ENCODE assay signal across 8 cellular contexts in genomic region chr12:132710062-132710421, GRCh38. TPM values are rescaled to one million over a fixed set of nuclear protein-coding genes. Genes with fewer than 3 reads are reported as not detected.
DNase-seq lines count a peak whose midpoint lies in the region; ATAC-seq and TF ChIP-seq lines count a peak whose summit lies in the region.

No MANE protein-coding gene starts in this region.

- H3K27ac Mint-ChIP-seq in CD8-positive, alpha-beta memory T cell = peak overlapping the region; percentile 74 to 99 (median 95)
- H3K27ac Mint-ChIP-seq in brain = peak overlapping the region; percentile 88 to 98 (median 94)

- ATAC-seq in GM21367 (IDR thresholded peaks at IDR 0.05; ENCODE audit: unreplicated experiment) = peak; percentile 28
- peak; percentile 3 for ATAC-seq in HG03565 (IDR thresholded peaks at IDR 0.05; ENCODE audit: unreplicated experiment)
- peak; percentile 51 for ATAC-seq in left lobe of liver

- peaks cover 10% of the 10 kb centered on the region for H3K36me3 ChIP-seq in CD8-positive, alpha-beta memory T cell (ENCODE audit: insufficient read depth, low read length)
- H3K36me3 ChIP-seq in testis (ENCODE audit: low read depth, missing control alignments) = no peaks in the 10 kb centered on the region

- intact Hi-C loops in testis (cut with DNase I; ENCODE audit: low total_unique reads) = no loop called here

- H3K4me3 Mint-ChIP-seq in CD8-positive, alpha-beta memory T cell = peak overlapping the region; percentile 81 to 96 (median 90)
- H3K4me3 Mint-ChIP-seq in brain = peak overlapping the region; percentile 91 to 96 (median 94)

- peaks cover 17% of the 10 kb centered on the region for H3K4me1 ChIP-seq in CD8-positive, alpha-beta memory T cell (ENCODE audit: insufficient read depth, low read length)
- peaks cover 13% of the 10 kb centered on the region for H3K4me1 ChIP-seq in testis

- peaks cover 17 to 34% (median 29%) of the 10 kb centered on the region in 3 donors for H3K4me1 Mint-ChIP-seq in CD8-positive, alpha-beta memory T cell
- H3K4me1 Mint-ChIP-seq in brain = peaks cover 24% of the 10 kb centered on the region

- CTCF ChIA-PET in CD8-positive, alpha-beta memory T cell (lab: Charles Lee) = no interaction called here

- H3K36me3 Mint-ChIP-seq in CD8-positive, alpha-beta memory T cell = peaks cover 5 to 18% (median 7%) of the 10 kb centered on the region in 3 donors
- peaks cover 13% of the 10 kb centered on the region for H3K36me3 Mint-ChIP-seq in brain

- 0 to 1% methylated on average over 7 to 24 of the region's 27 CpGs for WGBS in testis, 2 donors

- POLR2A ChIA-PET in CD8-positive, alpha-beta memory T cell (lab: Charles Lee) = interaction anchor here (0.6 kb wide), 2 partner anchors 119 to 125 kb away, joined by 5 to 8 read pairs; partner anchors contain the start of gene GOLGA3

- H3K27me3 Mint-ChIP-seq in CD8-positive, alpha-beta memory T cell = no peaks in the 10 kb centered on the region
- H3K27me3 Mint-ChIP-seq in brain = no peaks in the 10 kb centered on the region

- no peak for TF ChIP-seq POLR2A in testis (IDR thresholded peaks at IDR 0.05)

- DNase-seq in CD8-positive, alpha-beta memory T cell = no peak
- peak; percentile 62 for DNase-seq in left lobe of liver (ENCODE audit: low spot score)
- peak; percentile 46 for DNase-seq in testis
- no peak for DNase-seq in NCI-H1417 treated with DMSO at 0.1 percent for 48 hours (lab: John Stamatoyannopoulos, UW)
- no peak for DNase-seq in NCI-H1930 (lab: John Stamatoyannopoulos, UW)

- H3K27ac ChIP-seq in CD8-positive, alpha-beta memory T cell (ENCODE audit: low read depth, low read length) = peak overlapping the region; percentile 91
- H3K27ac ChIP-seq in testis = peak overlapping the region; percentile 86 to 88

- no peak for TF ChIP-seq CTCF in brain (conservative IDR thresholded peaks at IDR 0.05)
- TF ChIP-seq CTCF in testis (IDR thresholded peaks at IDR 0.05) = no peak

- H3K9me3 Mint-ChIP-seq in CD8-positive, alpha-beta memory T cell = peaks cover 0 to 18% (median 14%) of the 10 kb centered on the region in 5 donors
- peaks cover 0 to 5% (median 0%) of the 10 kb centered on the region in 5 experiments for H3K9me3 Mint-ChIP-seq in brain

- H3K9me3 ChIP-seq in CD8-positive, alpha-beta memory T cell (ENCODE audit: low read length) = no peaks in the 10 kb centered on the region
- H3K9me3 ChIP-seq in testis = no peaks in the 10 kb centered on the region

- no peaks in the 10 kb centered on the region for H3K27me3 ChIP-seq in CD8-positive, alpha-beta memory T cell (ENCODE audit: insufficient read depth, low read length, poor library complexity, severe bottlenecking)
- H3K27me3 ChIP-seq in testis = no peaks in the 10 kb centered on the region

- peak overlapping the region; percentile 83 for H3K4me3 ChIP-seq in CD8-positive, alpha-beta memory T cell (ENCODE audit: low read length)
- H3K4me3 ChIP-seq in testis = peak overlapping the region; percentile 81 to 88

RNA-seq across cellular contexts. Expression of gene PGAM5, which starts 0.6 kb away (rescaled TPM):
- total RNA-seq in CD8-positive, alpha-beta memory T cell = 100 to 1,000 TPM in 1 of 2 experiments, 10 to 100 TPM in 1; 99.7 to 102 TPM
- polyA plus RNA-seq in CD8-positive, alpha-beta memory T cell = 31.8 TPM
- 25.1 TPM for polyA plus RNA-seq in brain (ENCODE audit: insufficient read depth, low read depth, low replicate concordance)
- 25.2 TPM for total RNA-seq in left lobe of liver
- total RNA-seq in testis = 10 to 100 TPM; 40.9 to 48.0 TPM
- polyA plus RNA-seq in testis (ENCODE audit: insufficient read depth, low read depth, low replicate concordance) = 37.2 TPM

RNA-seq across cellular contexts. Expression of gene PXMP2, which starts 22.7 kb away (rescaled TPM):
- total RNA-seq in CD8-positive, alpha-beta memory T cell = 10 to 100 TPM; 21.2 to 22.5 TPM
- polyA plus RNA-seq in CD8-positive, alpha-beta memory T cell = 14.5 TPM
- polyA plus RNA-seq in brain (ENCODE audit: insufficient read depth, low read depth, low replicate concordance) (66.0 TPM), testis (ENCODE audit: insufficient read depth, low read depth, low replicate concordance) (13.5 TPM)
- total RNA-seq in left lobe of liver (225 TPM), testis (10 to 100 TPM; 16.0 to 26.5 TPM)

RNA-seq across cellular contexts. Expression of gene POLE, which starts 22.9 kb away (rescaled TPM):
- total RNA-seq in CD8-positive, alpha-beta memory T cell = 100 to 1,000 TPM; 109 to 117 TPM
- 4.2 TPM for polyA plus RNA-seq in CD8-positive, alpha-beta memory T cell
- 21.6 TPM for polyA plus RNA-seq in brain (ENCODE audit: insufficient read depth, low read depth, low replicate concordance)
- total RNA-seq in left lobe of liver = 29.3 TPM
- 100 to 1,000 TPM; 123 to 288 TPM for total RNA-seq in testis
- polyA plus RNA-seq in testis (ENCODE audit: insufficient read depth, low read depth, low replicate concordance) = 76.8 TPM

RNA-seq across cellular contexts. Expression of gene ANKLE2, which starts 51.6 kb away (rescaled TPM):
- 100 to 1,000 TPM; 114 to 119 TPM for total RNA-seq in CD8-positive, alpha-beta memory T cell
- 40.6 TPM for polyA plus RNA-seq in CD8-positive, alpha-beta memory T cell
- polyA plus RNA-seq in brain (ENCODE audit: insufficient read depth, low read depth, low replicate concordance) = 29.9 TPM
- 16.9 TPM for total RNA-seq in left lobe of liver
- total RNA-seq in testis = 100 to 1,000 TPM; 103 to 120 TPM
- 204 TPM for polyA plus RNA-seq in testis (ENCODE audit: insufficient read depth, low read depth, low replicate concordance)

Comparison
In these comparisons a context has a peak if more than half of its experiments do, and no peak if none do; other contexts are left out.
1. DNase-seq: peak in left lobe of liver (single experiment) and testis (single experiment); none in CD8-positive, alpha-beta memory T cell (0 of 5), NCI-H1417 treated with DMSO at 0.1 percent for 48 hours (single experiment) and NCI-H1930 (0 of 2).
2. Peak in every context shown above with its lines, with median percentiles within 50 percentile points of each other: ATAC-seq.